Comparison of ENCODE assay signal across 8 cellular contexts in genomic region chr1:44407430-44408180, GRCh38. TPM values are rescaled to one million over a fixed set of nuclear protein-coding genes. Genes with fewer than 3 reads are reported as not detected.
DNase-seq lines count a peak whose midpoint lies in the region; ATAC-seq and TF ChIP-seq lines count a peak whose summit lies in the region.

No MANE protein-coding gene starts in this region.

- H3K4me1 Mint-ChIP-seq in T-cell (peaks cover 29 to 42% (median 36%) of the 10 kb centered on the region in 3 donors), endothelial cell (ENCODE audit: unreplicated experiment) (peaks cover 22% of the 10 kb centered on the region)

- peaks cover 7% of the 10 kb centered on the region for H3K27me3 ChIP-seq in GM06990 (replicated peaks; ENCODE audit: control insufficient read depth, insufficient read depth, low read length)
- peaks cover 100% of the 10 kb centered on the region for H3K27me3 ChIP-seq in neutrophil

- H3K27me3 Mint-ChIP-seq in T-cell (peaks cover 19 to 43% of the 10 kb centered on the region in 2 donors), endothelial cell (ENCODE audit: unreplicated experiment) (peaks cover 7% of the 10 kb centered on the region)

- POLR2A ChIA-PET in T-cell (lab: Charles Lee) = no interaction called here

- H3K27ac ChIP-seq in neutrophil = no peak overlapping the region

- TF ChIP-seq CTCF in GM06990 (IDR thresholded peaks at IDR 0.05; ENCODE audit: insufficient read depth, low read length, poor library complexity, severe bottlenecking) (no peak), endothelial cell (IDR thresholded peaks at IDR 0.05; ENCODE audit: unreplicated experiment) (no peak), neutrophil (IDR thresholded peaks at IDR 0.05) (no peak)

- H3K36me3 ChIP-seq in GM06990 (ENCODE audit: control insufficient read depth, insufficient read depth, low read length) (no peaks in the 10 kb centered on the region), neutrophil (no peaks in the 10 kb centered on the region)

- DNase-seq in GM06990 (ENCODE audit: extremely low read depth, insufficient read length) (peak; percentile 22), T-cell (peak in 3 of 34 experiments; percentile 5 to 13 (median 12)), endothelial cell (ENCODE audit: low spot score) (peak; percentile 41), NCI-H2029 treated with DMSO at 0.1 percent for 48 hours (lab: John Stamatoyannopoulos, UW) (no peak), Kasumi-1 (lab: John Stamatoyannopoulos, UW) (no peak)

- H3K9me3 Mint-ChIP-seq in T-cell (no peaks in the 10 kb centered on the region), endothelial cell (ENCODE audit: unreplicated experiment) (no peaks in the 10 kb centered on the region)

- peaks cover 44 to 55% of the 10 kb centered on the region in 2 experiments for H3K4me1 ChIP-seq in neutrophil (ENCODE audit: control insufficient read depth in 1 of 2, insufficient read depth in 1 of 2, low read depth in 1 of 2, low read length in 1 of 2)

- H3K4me3 Mint-ChIP-seq in T-cell (peak overlapping the region; percentile 21 to 94 (median 28)), endothelial cell (ENCODE audit: unreplicated experiment) (peak overlapping the region; percentile 93)

- H3K9me3 ChIP-seq in neutrophil = no peaks in the 10 kb centered on the region

- H3K36me3 Mint-ChIP-seq in T-cell = no peaks in the 10 kb centered on the region
- H3K36me3 Mint-ChIP-seq in endothelial cell (ENCODE audit: low read depth, unreplicated experiment) = no peaks in the 10 kb centered on the region

- CTCF ChIA-PET in T-cell (lab: Charles Lee) = no interaction called here

- H3K27ac Mint-ChIP-seq in T-cell (peak overlapping the region in 1 of 2 donors; percentile 23), endothelial cell (ENCODE audit: unreplicated experiment) (no peak overlapping the region)

- no peak for ATAC-seq in T-cell (replicated peaks in 1 of 4)
- no peak for ATAC-seq in GM21528 (IDR thresholded peaks at IDR 0.05; ENCODE audit: low FRiP score, unreplicated experiment)
- ATAC-seq in GM18909 (IDR thresholded peaks at IDR 0.05; ENCODE audit: poor library complexity, unreplicated experiment) = no peak

- H3K4me3 ChIP-seq in GM06990 (replicated peaks; ENCODE audit: low read depth, low read length) (no peak overlapping the region), neutrophil (ENCODE audit: low read depth in 1 of 2, low read length in 1 of 2) (peak overlapping the region; percentile 27 to 66)

RNA-seq across cellular contexts. Expression of gene RNF220, which starts 2.5 kb away (rescaled TPM):
- 100 to 1,000 TPM in 4 of 5 donors, 10 to 100 TPM in 1; 97.1 to 138 (median 127) TPM for total RNA-seq in T-cell
- 87.5 TPM for total RNA-seq in endothelial cell (ENCODE audit: unreplicated experiment)

RNA-seq across cellular contexts. Expression of gene ERI3, which starts 52.5 kb away (rescaled TPM):
- total RNA-seq in T-cell (10 to 100 TPM; 29.3 to 39.4 (median 33.0) TPM), endothelial cell (ENCODE audit: unreplicated experiment) (42.6 TPM)

Comparison
In these comparisons a context has a peak if more than half of its experiments do, and no peak if none do; other contexts are left out.
1. DNase-seq: peak in GM06990 (single experiment) and endothelial cell (single experiment); none in NCI-H2029 treated with DMSO at 0.1 percent for 48 hours (single experiment) and Kasumi-1 (0 of 2).